23 cellular contexts compared by ENCODE assay signal in genomic region chr7:93475811-93476210, GRCh38.
"Had no signal": no experiment of that assay in that cellular context is flagged by ENCODE, and none has a peak within 500 bp of the region (broad histone marks: within the 10 kb centered on the region; RNA-seq: fewer than 3 reads in every experiment).

No MANE protein-coding gene starts in this region.

- H3K27ac ChIP-seq: esophagus muscularis mucosa, foreskin keratinocyte, heart right ventricle, left ventricle myocardium inferior, ovary, skin epidermis, testis, transverse colon had no signal

- H3K36me3 ChIP-seq: esophagus muscularis mucosa, heart right ventricle, left ventricle myocardium inferior, ovary, transverse colon had no signal

- H3K4me3 ChIP-seq: esophagus muscularis mucosa, heart right ventricle, left ventricle myocardium inferior, ovary, skin epidermis, testis, transverse colon had no signal

- ATAC-seq: activated CD4-positive, alpha-beta T cell treated with anti-CD3 and anti-CD28 coated beads for 36 hours; activated CD8-positive, alpha-beta memory T cell treated with anti-CD3 and anti-CD28 coated beads, Interleukin-2, amount 10 ng/mL, durations not matched to agents 7 days and 5 days; activated CD8-positive, alpha-beta T cell treated with anti-CD3 and anti-CD28 coated beads, Interleukin-2, amount 10 ng/mL, durations not matched to agents 7 days and 5 days; activated naive CD4-positive, alpha-beta T cell treated with anti-CD3 and anti-CD28 coated beads, Interleukin-2, amount 50 U/mL, for 72 hours; foreskin keratinocyte; heart right ventricle; sciatic nerve; stimulated activated naive CD8-positive, alpha-beta T cell treated with anti-CD3 and anti-CD28 coated beads, Interleukin-15, Interleukin-2, amounts not matched to agents 100 U/mL and 50 U/mL, for 24 hours had no signal

- H3K4me1 ChIP-seq: esophagus muscularis mucosa, foreskin keratinocyte, heart right ventricle, left ventricle myocardium inferior, testis, transverse colon had no signal

- H3K9me3 ChIP-seq: esophagus muscularis mucosa, heart right ventricle, left ventricle myocardium inferior, ovary, testis, transverse colon had no signal

- H3K27me3 ChIP-seq: esophagus muscularis mucosa, ovary, testis, transverse colon had no signal

- DNase-seq: activated CD4-positive, alpha-beta T cell treated with anti-CD3 and anti-CD28 coated beads for 36 hours; activated CD4-positive, CD25-positive, alpha-beta regulatory T cell; activated CD8-positive, alpha-beta memory T cell treated with anti-CD3 and anti-CD28 coated beads, Interleukin-2, amount 10 ng/mL, durations not matched to agents 7 days and 5 days; activated CD8-positive, alpha-beta T cell treated with anti-CD3 and anti-CD28 coated beads, Interleukin-2, amount 10 ng/mL, durations not matched to agents 7 days and 5 days; activated naive CD4-positive, alpha-beta T cell; activated T-cell treated with anti-CD3 and anti-CD28 coated beads, Interleukin-2, amount 50 U/mL, for 48 hours; anterior cingulate cortex; dermis blood vessel endothelial cell; effector CD4-positive, alpha-beta T cell; foreskin keratinocyte; heart right ventricle; left ventricle myocardium inferior; ovary; stimulated activated CD4-positive, alpha-beta T cell treated with anti-CD3 and anti-CD28 coated beads, Interleukin-12 subunit alpha, Interleukin-12 subunit beta, amount 100 ng/mL, for 4 hours; stimulated activated CD4-positive, alpha-beta T cell treated with anti-CD3 and anti-CD28 coated beads, Interleukin-4, amount 100 ng/mL, for 1 hour; stimulated activated naive CD8-positive, alpha-beta T cell treated with anti-CD3 and anti-CD28 coated beads, Interleukin-15, Interleukin-2, amounts not matched to agents 100 U/mL and 50 U/mL, for 24 hours; T-helper 2 cell; testis; transverse colon had no signal
